ENCODE assay signal across 9 cellular contexts in genomic region chr16:17211797-17212196, GRCh38.
DNase-seq lines count a peak whose midpoint lies in the region; ATAC-seq and TF ChIP-seq lines count a peak whose summit lies in the region.
"Had no signal": no experiment of that assay in that cellular context is flagged by ENCODE, and none has a peak within 500 bp of the region (broad histone marks: within the 10 kb centered on the region; RNA-seq: fewer than 3 reads in every experiment).

No MANE protein-coding gene starts in this region.

- H3K9me3 Mint-ChIP-seq in GM23338 (no peaks in the 10 kb centered on the region; the same call in 2 of the 3 replicates), WTC11 (peaks cover 8% of the 10 kb centered on the region)

- peaks cover 3% of the 10 kb centered on the region; the same call in 1 of the 2 replicates for H3K79me2 ChIP-seq in GM23338 (replicated peaks; ENCODE audit: insufficient read depth)

- H3F3A ChIP-seq in GM23338 (replicated peaks; ENCODE audit: low read depth) = no peaks in the 10 kb centered on the region

- no peaks in the 10 kb centered on the region for H3K27me3 ChIP-seq in GM23338 (ENCODE audit: insufficient read depth)

- H3K4me2 ChIP-seq in GM23338 = no peak overlapping the region

- no peak for DNase-seq in AG09319 (ENCODE audit: extremely low read depth, low read depth)
- peak; percentile 91 for DNase-seq in GM23338 (ENCODE audit: low spot score)
- peak; percentile 65 for DNase-seq in WTC11 (ENCODE audit: low spot score)
- peak; percentile 42 for DNase-seq in iPS DF 19.7 (ENCODE audit: low read depth, low spot score)
- no peak for DNase-seq in middle frontal gyrus (ENCODE audit: extremely low spot score, low spot score)
- DNase-seq in NCI-H187 treated with DMSO at 0.1 percent for 48 hours (lab: John Stamatoyannopoulos, UW) = no peak
- no peak for DNase-seq in ureter (ENCODE audit: low spot score)
- DNase-seq: NCI-H1417 had no signal

- H3K27ac Mint-ChIP-seq in GM23338 (no peak overlapping the region), WTC11 (no peak overlapping the region)

- H3K36me3 ChIP-seq in GM23338 (ENCODE audit: insufficient read depth) = no peaks in the 10 kb centered on the region

- H3K4me1 Mint-ChIP-seq in GM23338 (peaks cover 21% of the 10 kb centered on the region), WTC11 (peaks cover 19% of the 10 kb centered on the region)

- no peak overlapping the region for H3K4me3 Mint-ChIP-seq in GM23338
- H3K4me3 Mint-ChIP-seq in WTC11 = no peak overlapping the region

- no peak overlapping the region for H3K4me3 ChIP-seq in GM23338

- H4K20me1 ChIP-seq in GM23338 (replicated peaks; ENCODE audit: insufficient read depth) = peaks cover 4% of the 10 kb centered on the region; the same call in 1 of the 2 replicates

- H3K36me3 Mint-ChIP-seq in GM23338 (ENCODE audit: low read depth) (peaks cover 5% of the 10 kb centered on the region; the same call in 2 of the 3 replicates), WTC11 (peaks cover 10% of the 10 kb centered on the region)

- no peak overlapping the region for H3K27ac ChIP-seq in GM23338 (ENCODE audit: low read depth)

- no peaks in the 10 kb centered on the region for H3K9me2 ChIP-seq in GM23338 (ENCODE audit: insufficient read depth)

- TF ChIP-seq CTCF in AG09319 (IDR thresholded peaks at IDR 0.05; ENCODE audit: low read depth, low read length) (peak; percentile 6; the same call in 1 of the 2 replicates), GM23338 (conservative IDR thresholded peaks at IDR 0.05; ENCODE audit: low read depth in 2 of 2) (peak; percentile 86 to 90), WTC11 (IDR thresholded peaks at IDR 0.05) (peak; percentile 50)

- peaks cover 8% of the 10 kb centered on the region for H3K4me1 ChIP-seq in GM23338 (ENCODE audit: insufficient read depth)

- H2AFZ ChIP-seq in GM23338 = no peak overlapping the region

- CTCF ChIA-PET in WTC11 (lab: Charles Lee) = interaction anchor here (0.6 to 1.5 kb wide), 14 partner anchors 10 to 639 kb away, joined by 3 to 25 read pairs (median 4); no protein-coding TSS in a partner anchor

- H3K27me3 Mint-ChIP-seq in GM23338 (ENCODE audit: insufficient read depth, low read depth, poor library complexity) (peaks cover 6% of the 10 kb centered on the region), WTC11 (ENCODE audit: low read depth) (no peaks in the 10 kb centered on the region)

- ATAC-seq in GM23338 (peak; percentile 98), WTC11 (peak; percentile 95), HG02763 (IDR thresholded peaks at IDR 0.05; ENCODE audit: unreplicated experiment) (no peak)

- POLR2A ChIA-PET in WTC11 (lab: Charles Lee) = interaction anchor here (1.1 kb wide), 1 partner anchor 49 kb away, joined by 3 read pairs; no protein-coding TSS in a partner anchor

TF ChIP-seq in GM23338, 12 proteins besides CTCF, POLR2A, EP300 and RAD21:
- TF ChIP-seq CREB1 (CRISPR knock-in tag; IDR thresholded peaks at IDR 0.05; ENCODE audit: low read depth) (no peak), ETS1 (IDR thresholded peaks at IDR 0.05) (no peak), EZH2 (IDR thresholded peaks at IDR 0.05; ENCODE audit: low read depth, unreplicated experiment) (no peak), POLR2AphosphoS5 (IDR thresholded peaks at IDR 0.05; ENCODE audit: low read depth) (no peak)
TF ChIP-seq in GM23338: peak in this region for 0.

TF ChIP-seq in WTC11, 78 proteins besides CTCF, POLR2A, EP300 and RAD21:
- TF ChIP-seq SMAD3 (CRISPR knock-in tag; IDR thresholded peaks at IDR 0.05; ENCODE audit: borderline replicate concordance) = no peak
- no peak for TF ChIP-seq ELF4 (CRISPR knock-in tag; IDR thresholded peaks at IDR 0.05; ENCODE audit: low read depth)
- no peak for TF ChIP-seq AR (CRISPR knock-in tag; IDR thresholded peaks at IDR 0.05)
- no peak for TF ChIP-seq ZNF423 (CRISPR knock-in tag; IDR thresholded peaks at IDR 0.05)
- no peak for TF ChIP-seq CDX4 (CRISPR knock-in tag; IDR thresholded peaks at IDR 0.05; ENCODE audit: borderline replicate concordance)
- TF ChIP-seq GABPB1 (CRISPR knock-in tag; IDR thresholded peaks at IDR 0.05) = no peak
- no peak for TF ChIP-seq HMGA2 (CRISPR knock-in tag; IDR thresholded peaks at IDR 0.05)
- TF ChIP-seq E2F5 (CRISPR knock-in tag; IDR thresholded peaks at IDR 0.05) = no peak
- TF ChIP-seq GTF2I (CRISPR knock-in tag; conservative IDR thresholded peaks at IDR 0.05) = no peak
- TF ChIP-seq ZBTB21 (CRISPR knock-in tag; IDR thresholded peaks at IDR 0.05; ENCODE audit: borderline replicate concordance) = no peak
- TF ChIP-seq GRHL2 (CRISPR knock-in tag; IDR thresholded peaks at IDR 0.05; ENCODE audit: insufficient replicate concordance, severe bottlenecking) = no peak
- no peak for TF ChIP-seq FOXJ3 (CRISPR knock-in tag; IDR thresholded peaks at IDR 0.05; ENCODE audit: borderline replicate concordance)
- TF ChIP-seq JUN (CRISPR knock-in tag; IDR thresholded peaks at IDR 0.05) = no peak

Comparison
In these comparisons a context has a peak if more than half of its experiments do, and no peak if none do; other contexts are left out.
1. DNase-seq: peak in GM23338 (single experiment), WTC11 (single experiment) and iPS DF 19.7 (single experiment); none in AG09319 (single experiment), middle frontal gyrus (single experiment), NCI-H187 treated with DMSO at 0.1 percent for 48 hours (single experiment) and ureter (single experiment).
2. CTCF ChIP-seq: peak in every context shown above with its lines; median percentile 88 in GM23338; 50 in WTC11; 6 in AG09319.